Comparison of ENCODE assay signal across 1 cellular context in the genomic region with DNA sequence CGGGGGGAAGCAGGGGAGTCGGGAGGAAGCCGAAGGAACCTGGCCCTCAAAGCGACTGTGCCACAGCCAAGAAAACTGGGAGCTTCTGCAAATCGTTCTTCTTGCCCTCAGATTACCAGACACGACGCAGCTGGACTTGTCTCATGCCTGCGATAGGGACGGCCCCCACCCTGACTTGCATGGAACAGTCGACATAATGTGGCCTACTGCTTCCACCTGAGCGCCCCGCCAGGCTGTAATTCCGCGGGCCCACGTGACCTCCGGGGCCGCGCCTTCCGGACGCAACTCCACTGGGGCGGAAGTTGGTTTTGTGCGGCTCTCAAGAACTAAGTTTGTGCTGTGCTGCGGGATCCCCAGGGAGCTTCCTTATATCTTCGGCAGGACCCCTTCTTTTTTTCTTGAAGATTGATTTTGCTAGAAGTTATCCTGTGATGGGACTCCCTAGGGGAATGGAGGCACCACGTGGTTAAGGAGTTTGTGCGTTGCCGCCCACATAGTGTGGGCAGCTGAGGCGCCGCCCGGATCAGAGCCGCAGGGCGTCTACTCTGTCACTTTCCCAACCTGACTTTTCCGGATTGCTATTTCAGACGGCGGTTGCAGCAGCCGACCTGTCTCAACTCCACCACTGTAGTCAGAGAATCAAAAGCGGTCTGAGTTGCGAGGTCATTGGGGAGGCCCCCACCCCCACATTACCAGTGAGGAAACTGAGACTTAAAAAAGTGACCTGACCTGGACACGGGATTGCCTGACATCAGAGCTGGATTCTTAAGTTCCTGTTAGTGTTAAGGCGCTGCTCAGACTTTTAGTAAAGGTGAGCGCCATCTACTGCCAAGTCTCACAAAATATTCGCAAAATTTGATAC.
A peak's percentile ranks its signal among the peaks of the same experiment; 100 is the strongest.
TF ChIP-seq lines count a peak whose summit lies in the region.

No MANE protein-coding gene starts in this region.

TF ChIP-seq in K562, 482 proteins besides CTCF, POLR2A, EP300 and RAD21 (continued from another document and continues in another):
- TF ChIP-seq, protein P1, sequence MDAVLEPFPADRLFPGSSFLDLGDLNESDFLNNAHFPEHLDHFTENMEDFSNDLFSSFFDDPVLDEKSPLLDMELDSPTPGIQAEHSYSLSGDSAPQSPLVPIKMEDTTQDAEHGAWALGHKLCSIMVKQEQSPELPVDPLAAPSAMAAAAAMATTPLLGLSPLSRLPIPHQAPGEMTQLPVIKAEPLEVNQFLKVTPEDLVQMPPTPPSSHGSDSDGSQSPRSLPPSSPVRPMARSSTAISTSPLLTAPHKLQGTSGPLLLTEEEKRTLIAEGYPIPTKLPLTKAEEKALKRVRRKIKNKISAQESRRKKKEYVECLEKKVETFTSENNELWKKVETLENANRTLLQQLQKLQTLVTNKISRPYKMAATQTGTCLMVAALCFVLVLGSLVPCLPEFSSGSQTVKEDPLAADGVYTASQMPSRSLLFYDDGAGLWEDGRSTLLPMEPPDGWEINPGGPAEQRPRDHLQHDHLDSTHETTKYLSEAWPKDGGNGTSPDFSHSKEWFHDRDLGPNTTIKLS (IDR thresholded peaks at IDR 0.05; ENCODE audit: borderline replicate concordance, low read depth) = peak; percentile 11; the same call in 1 of the 2 replicates
- no peak for TF ChIP-seq ETS2 (tag; IDR thresholded peaks at IDR 0.05; ENCODE audit: borderline replicate concordance, poor library complexity, severe bottlenecking)
- TF ChIP-seq PHTF2 (CRISPR knock-in tag; IDR thresholded peaks at IDR 0.05) = no peak
- TF ChIP-seq, protein P2, sequence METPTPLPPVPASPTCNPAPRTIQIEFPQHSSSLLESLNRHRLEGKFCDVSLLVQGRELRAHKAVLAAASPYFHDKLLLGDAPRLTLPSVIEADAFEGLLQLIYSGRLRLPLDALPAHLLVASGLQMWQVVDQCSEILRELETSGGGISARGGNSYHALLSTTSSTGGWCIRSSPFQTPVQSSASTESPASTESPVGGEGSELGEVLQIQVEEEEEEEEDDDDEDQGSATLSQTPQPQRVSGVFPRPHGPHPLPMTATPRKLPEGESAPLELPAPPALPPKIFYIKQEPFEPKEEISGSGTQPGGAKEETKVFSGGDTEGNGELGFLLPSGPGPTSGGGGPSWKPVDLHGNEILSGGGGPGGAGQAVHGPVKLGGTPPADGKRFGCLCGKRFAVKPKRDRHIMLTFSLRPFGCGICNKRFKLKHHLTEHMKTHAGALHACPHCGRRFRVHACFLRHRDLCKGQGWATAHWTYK (CRISPR knock-in tag; IDR thresholded peaks at IDR 0.05) = 0 out of 2 replicates have a peak, but pooled peaks have one; percentile 8
- no peak for TF ChIP-seq MCM7 (IDR thresholded peaks at IDR 0.05)
- TF ChIP-seq, protein P3, sequence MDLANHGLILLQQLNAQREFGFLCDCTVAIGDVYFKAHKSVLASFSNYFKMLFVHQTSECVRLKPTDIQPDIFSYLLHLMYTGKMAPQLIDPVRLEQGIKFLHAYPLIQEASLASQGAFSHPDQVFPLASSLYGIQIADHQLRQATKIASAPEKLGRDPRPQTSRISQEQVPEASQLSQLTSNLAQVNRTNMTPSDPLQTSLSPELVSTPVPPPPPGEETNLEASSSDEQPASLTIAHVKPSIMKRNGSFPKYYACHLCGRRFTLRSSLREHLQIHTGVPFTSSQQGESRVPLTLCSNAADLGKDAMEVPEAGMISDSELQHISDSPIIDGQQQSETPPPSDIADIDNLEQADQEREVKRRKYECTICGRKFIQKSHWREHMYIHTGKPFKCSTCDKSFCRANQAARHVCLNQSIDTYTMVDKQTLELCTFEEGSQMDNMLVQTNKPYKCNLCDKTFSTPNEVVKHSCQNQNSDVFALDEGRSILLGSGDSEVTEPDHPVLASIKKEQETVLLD (IDR thresholded peaks at IDR 0.05) = 0 out of 2 replicates have a peak, but pooled peaks have one; percentile 9
- TF ChIP-seq DPF2 (IDR thresholded peaks at IDR 0.05) = peak; percentile 61
- no peak for TF ChIP-seq RBM14 (IDR thresholded peaks at IDR 0.05; ENCODE audit: borderline replicate concordance, insufficient read depth, low read depth, low read length)
- 0 out of 2 replicates have a peak, but pooled peaks have one; percentile 16 for TF ChIP-seq POLR2AphosphoS5 (IDR thresholded peaks at IDR 0.05; ENCODE audit: control insufficient read depth, insufficient read depth, low read depth, low read length)
- TF ChIP-seq, protein P4, sequence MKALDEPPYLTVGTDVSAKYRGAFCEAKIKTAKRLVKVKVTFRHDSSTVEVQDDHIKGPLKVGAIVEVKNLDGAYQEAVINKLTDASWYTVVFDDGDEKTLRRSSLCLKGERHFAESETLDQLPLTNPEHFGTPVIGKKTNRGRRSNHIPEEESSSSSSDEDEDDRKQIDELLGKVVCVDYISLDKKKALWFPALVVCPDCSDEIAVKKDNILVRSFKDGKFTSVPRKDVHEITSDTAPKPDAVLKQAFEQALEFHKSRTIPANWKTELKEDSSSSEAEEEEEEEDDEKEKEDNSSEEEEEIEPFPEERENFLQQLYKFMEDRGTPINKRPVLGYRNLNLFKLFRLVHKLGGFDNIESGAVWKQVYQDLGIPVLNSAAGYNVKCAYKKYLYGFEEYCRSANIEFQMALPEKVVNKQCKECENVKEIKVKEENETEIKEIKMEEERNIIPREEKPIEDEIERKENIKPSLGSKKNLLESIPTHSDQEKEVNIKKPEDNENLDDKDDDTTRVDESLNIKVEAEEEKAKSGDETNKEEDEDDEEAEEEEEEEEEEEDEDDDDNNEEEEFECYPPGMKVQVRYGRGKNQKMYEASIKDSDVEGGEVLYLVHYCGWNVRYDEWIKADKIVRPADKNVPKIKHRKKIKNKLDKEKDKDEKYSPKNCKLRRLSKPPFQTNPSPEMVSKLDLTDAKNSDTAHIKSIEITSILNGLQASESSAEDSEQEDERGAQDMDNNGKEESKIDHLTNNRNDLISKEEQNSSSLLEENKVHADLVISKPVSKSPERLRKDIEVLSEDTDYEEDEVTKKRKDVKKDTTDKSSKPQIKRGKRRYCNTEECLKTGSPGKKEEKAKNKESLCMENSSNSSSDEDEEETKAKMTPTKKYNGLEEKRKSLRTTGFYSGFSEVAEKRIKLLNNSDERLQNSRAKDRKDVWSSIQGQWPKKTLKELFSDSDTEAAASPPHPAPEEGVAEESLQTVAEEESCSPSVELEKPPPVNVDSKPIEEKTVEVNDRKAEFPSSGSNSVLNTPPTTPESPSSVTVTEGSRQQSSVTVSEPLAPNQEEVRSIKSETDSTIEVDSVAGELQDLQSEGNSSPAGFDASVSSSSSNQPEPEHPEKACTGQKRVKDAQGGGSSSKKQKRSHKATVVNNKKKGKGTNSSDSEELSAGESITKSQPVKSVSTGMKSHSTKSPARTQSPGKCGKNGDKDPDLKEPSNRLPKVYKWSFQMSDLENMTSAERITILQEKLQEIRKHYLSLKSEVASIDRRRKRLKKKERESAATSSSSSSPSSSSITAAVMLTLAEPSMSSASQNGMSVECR (CRISPR knock-in tag; IDR thresholded peaks at IDR 0.05) = peak; percentile 71
- TF ChIP-seq HEY1 (CRISPR knock-in tag; IDR thresholded peaks at IDR 0.05; ENCODE audit: borderline replicate concordance) = no peak
- TF ChIP-seq DDX20 (tag; IDR thresholded peaks at IDR 0.05; ENCODE audit: low read depth) = no peak
- no peak for TF ChIP-seq ZNF174 (CRISPR knock-in tag; IDR thresholded peaks at IDR 0.05)
- TF ChIP-seq GABPB1 (CRISPR knock-in tag; IDR thresholded peaks at IDR 0.05) = peak; percentile 56; the same call in 1 of the 2 replicates
- no peak for TF ChIP-seq SRSF1 (IDR thresholded peaks at IDR 0.05; ENCODE audit: low read depth, low read length)
- TF ChIP-seq, protein P5, sequence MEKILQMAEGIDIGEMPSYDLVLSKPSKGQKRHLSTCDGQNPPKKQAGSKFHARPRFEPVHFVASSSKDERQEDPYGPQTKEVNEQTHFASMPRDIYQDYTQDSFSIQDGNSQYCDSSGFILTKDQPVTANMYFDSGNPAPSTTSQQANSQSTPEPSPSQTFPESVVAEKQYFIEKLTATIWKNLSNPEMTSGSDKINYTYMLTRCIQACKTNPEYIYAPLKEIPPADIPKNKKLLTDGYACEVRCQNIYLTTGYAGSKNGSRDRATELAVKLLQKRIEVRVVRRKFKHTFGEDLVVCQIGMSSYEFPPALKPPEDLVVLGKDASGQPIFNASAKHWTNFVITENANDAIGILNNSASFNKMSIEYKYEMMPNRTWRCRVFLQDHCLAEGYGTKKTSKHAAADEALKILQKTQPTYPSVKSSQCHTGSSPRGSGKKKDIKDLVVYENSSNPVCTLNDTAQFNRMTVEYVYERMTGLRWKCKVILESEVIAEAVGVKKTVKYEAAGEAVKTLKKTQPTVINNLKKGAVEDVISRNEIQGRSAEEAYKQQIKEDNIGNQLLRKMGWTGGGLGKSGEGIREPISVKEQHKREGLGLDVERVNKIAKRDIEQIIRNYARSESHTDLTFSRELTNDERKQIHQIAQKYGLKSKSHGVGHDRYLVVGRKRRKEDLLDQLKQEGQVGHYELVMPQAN (IDR thresholded peaks at IDR 0.05; ENCODE audit: borderline replicate concordance) = peak; percentile 98
- no peak for TF ChIP-seq RBM17 (IDR thresholded peaks at IDR 0.05; ENCODE audit: borderline replicate concordance, low read depth, low read length)
- TF ChIP-seq ZNF134 (CRISPR knock-in tag; conservative IDR thresholded peaks at IDR 0.05) = no peak
- TF ChIP-seq, protein P6, sequence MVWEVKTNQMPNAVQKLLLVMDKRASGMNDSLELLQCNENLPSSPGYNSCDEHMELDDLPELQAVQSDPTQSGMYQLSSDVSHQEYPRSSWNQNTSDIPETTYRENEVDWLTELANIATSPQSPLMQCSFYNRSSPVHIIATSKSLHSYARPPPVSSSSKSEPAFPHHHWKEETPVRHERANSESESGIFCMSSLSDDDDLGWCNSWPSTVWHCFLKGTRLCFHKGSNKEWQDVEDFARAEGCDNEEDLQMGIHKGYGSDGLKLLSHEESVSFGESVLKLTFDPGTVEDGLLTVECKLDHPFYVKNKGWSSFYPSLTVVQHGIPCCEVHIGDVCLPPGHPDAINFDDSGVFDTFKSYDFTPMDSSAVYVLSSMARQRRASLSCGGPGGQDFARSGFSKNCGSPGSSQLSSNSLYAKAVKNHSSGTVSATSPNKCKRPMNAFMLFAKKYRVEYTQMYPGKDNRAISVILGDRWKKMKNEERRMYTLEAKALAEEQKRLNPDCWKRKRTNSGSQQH (CRISPR knock-in tag; IDR thresholded peaks at IDR 0.05) = no peak
- TF ChIP-seq KDM1A (IDR thresholded peaks at IDR 0.05) = peak in 1 of 2 experiments; percentile 24; a peak in 1 of 4 replicates
- TF ChIP-seq MTF1 (CRISPR knock-in tag; IDR thresholded peaks at IDR 0.05; ENCODE audit: borderline replicate concordance) = no peak
- TF ChIP-seq MCM3 (IDR thresholded peaks at IDR 0.05) = no peak
- TF ChIP-seq, protein P7, sequence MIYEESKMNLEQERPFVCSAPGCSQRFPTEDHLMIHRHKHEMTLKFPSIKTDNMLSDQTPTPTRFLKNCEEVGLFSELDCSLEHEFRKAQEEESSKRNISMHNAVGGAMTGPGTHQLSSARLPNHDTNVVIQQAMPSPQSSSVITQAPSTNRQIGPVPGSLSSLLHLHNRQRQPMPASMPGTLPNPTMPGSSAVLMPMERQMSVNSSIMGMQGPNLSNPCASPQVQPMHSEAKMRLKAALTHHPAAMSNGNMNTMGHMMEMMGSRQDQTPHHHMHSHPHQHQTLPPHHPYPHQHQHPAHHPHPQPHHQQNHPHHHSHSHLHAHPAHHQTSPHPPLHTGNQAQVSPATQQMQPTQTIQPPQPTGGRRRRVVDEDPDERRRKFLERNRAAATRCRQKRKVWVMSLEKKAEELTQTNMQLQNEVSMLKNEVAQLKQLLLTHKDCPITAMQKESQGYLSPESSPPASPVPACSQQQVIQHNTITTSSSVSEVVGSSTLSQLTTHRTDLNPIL (CRISPR knock-in tag; IDR thresholded peaks at IDR 0.05) = peak; percentile 19; the same call in 1 of the 2 replicates
- peak; percentile 3; the same call in 1 of the 2 replicates for TF ChIP-seq FOXK1 (CRISPR knock-in tag; IDR thresholded peaks at IDR 0.05; ENCODE audit: borderline replicate concordance)
- TF ChIP-seq MAFF (IDR thresholded peaks at IDR 0.05; ENCODE audit: low read length) = peak; percentile 69; the same call in 1 of the 2 replicates
- TF ChIP-seq TBP (optimal IDR thresholded peaks at IDR 0.05; ENCODE audit: low read depth, low read length) = peak; percentile 77
- TF ChIP-seq ATF1 (CRISPR knock-in tag; IDR thresholded peaks at IDR 0.05) = no peak
- TF ChIP-seq ATF1 (tag; IDR thresholded peaks at IDR 0.05) = peak; percentile 75; the same call in 1 of the 2 replicates
- TF ChIP-seq ZNF124 (CRISPR knock-in tag; IDR thresholded peaks at IDR 0.05) = no peak
- peak; percentile 97 for TF ChIP-seq EP400 (IDR thresholded peaks at IDR 0.05)
- peak; percentile 70; the same call in 1 of the 2 replicates for TF ChIP-seq SMARCA4 (IDR thresholded peaks at IDR 0.05)
- no peak for TF ChIP-seq ZNF311 (CRISPR knock-in tag; IDR thresholded peaks at IDR 0.05)
- TF ChIP-seq DNMT1 (IDR thresholded peaks at IDR 0.05) = no peak
- TF ChIP-seq SIX5 (IDR thresholded peaks at IDR 0.05; ENCODE audit: borderline replicate concordance in 1 of 2, insufficient read depth in 1 of 2, low read depth in 1 of 2, low read length in 2 of 2) = peak in 1 of 2 experiments; percentile 52; a peak in 2 of 4 replicates
- TF ChIP-seq SAP30 (IDR thresholded peaks at IDR 0.05; ENCODE audit: borderline replicate concordance, insufficient read depth, low read depth, low read length, poor library complexity, severe bottlenecking) = peak; percentile 94
- no peak for TF ChIP-seq ZNF184 (CRISPR knock-in tag; IDR thresholded peaks at IDR 0.05)
- TF ChIP-seq NCOA2 (IDR thresholded peaks at IDR 0.05; ENCODE audit: partially characterized antibody in 2 of 2) = no peak
- TF ChIP-seq CTBP1 (IDR thresholded peaks at IDR 0.05; ENCODE audit: borderline replicate concordance) = no peak; the same call in none of the 2 replicates
- TF ChIP-seq, protein P8, sequence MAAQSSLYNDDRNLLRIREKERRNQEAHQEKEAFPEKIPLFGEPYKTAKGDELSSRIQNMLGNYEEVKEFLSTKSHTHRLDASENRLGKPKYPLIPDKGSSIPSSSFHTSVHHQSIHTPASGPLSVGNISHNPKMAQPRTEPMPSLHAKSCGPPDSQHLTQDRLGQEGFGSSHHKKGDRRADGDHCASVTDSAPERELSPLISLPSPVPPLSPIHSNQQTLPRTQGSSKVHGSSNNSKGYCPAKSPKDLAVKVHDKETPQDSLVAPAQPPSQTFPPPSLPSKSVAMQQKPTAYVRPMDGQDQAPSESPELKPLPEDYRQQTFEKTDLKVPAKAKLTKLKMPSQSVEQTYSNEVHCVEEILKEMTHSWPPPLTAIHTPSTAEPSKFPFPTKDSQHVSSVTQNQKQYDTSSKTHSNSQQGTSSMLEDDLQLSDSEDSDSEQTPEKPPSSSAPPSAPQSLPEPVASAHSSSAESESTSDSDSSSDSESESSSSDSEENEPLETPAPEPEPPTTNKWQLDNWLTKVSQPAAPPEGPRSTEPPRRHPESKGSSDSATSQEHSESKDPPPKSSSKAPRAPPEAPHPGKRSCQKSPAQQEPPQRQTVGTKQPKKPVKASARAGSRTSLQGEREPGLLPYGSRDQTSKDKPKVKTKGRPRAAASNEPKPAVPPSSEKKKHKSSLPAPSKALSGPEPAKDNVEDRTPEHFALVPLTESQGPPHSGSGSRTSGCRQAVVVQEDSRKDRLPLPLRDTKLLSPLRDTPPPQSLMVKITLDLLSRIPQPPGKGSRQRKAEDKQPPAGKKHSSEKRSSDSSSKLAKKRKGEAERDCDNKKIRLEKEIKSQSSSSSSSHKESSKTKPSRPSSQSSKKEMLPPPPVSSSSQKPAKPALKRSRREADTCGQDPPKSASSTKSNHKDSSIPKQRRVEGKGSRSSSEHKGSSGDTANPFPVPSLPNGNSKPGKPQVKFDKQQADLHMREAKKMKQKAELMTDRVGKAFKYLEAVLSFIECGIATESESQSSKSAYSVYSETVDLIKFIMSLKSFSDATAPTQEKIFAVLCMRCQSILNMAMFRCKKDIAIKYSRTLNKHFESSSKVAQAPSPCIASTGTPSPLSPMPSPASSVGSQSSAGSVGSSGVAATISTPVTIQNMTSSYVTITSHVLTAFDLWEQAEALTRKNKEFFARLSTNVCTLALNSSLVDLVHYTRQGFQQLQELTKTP (IDR thresholded peaks at IDR 0.05; ENCODE audit: low read depth in 1 of 2, partially characterized antibody in 2 of 2) = peak; percentile 35 to 55
